In genomic region chr11:117481885-117482284, GRCh38 we compare ENCODE assay signal across 37 cellular contexts.
DNase-seq lines count a peak whose midpoint lies in the region; ATAC-seq, FAIRE-seq and TF ChIP-seq lines count a peak whose summit lies in the region.
"Had no signal": no experiment of that assay in that cellular context is flagged by ENCODE, and none has a peak within 500 bp of the region (broad histone marks: within the 10 kb centered on the region; RNA-seq: fewer than 3 reads in every experiment).

No MANE protein-coding gene starts in this region.

- no peak for FAIRE-seq in H1 (lab: Jason Lieb, UNC)
- FAIRE-seq: A204.1, A549, D721Med had no signal

- no peak overlapping the region for H3K4me3 ChIP-seq in H1 (ENCODE audit: extremely low read depth in 1 of 4, insufficient read depth in 2 of 4, low read depth in 3 of 4, low read length in 4 of 4)
- H3K4me3 ChIP-seq in neuronal stem cell (ENCODE audit: low read length in 2 of 2): peak overlapping the region in 1 of 2 donors; percentile 68
- H3K4me3 ChIP-seq in osteoblast (ENCODE audit: insufficient read depth, low read length): no peak overlapping the region
- no peak overlapping the region for H3K4me3 ChIP-seq in spleen
- H3K4me3 ChIP-seq in heart right ventricle: no peak overlapping the region
- H3K4me3 ChIP-seq: A549; BLaER1; BLaER1 treated with 17β-estradiol and CSF1 and Interleukin-3, amounts not matched to agents 10 nM and 100 nM had no signal

- no peak overlapping the region for H2BK20ac ChIP-seq in H1 (ENCODE audit: low read length)

- TF ChIP-seq RAD21 in H1 (IDR thresholded peaks at IDR 0.05 in 1 of 2, conservative IDR thresholded peaks at IDR 0.05 in 1 of 2; ENCODE audit: low read depth in 2 of 2, low read length in 2 of 2): no peak

- H3K79me1 ChIP-seq in H1 (ENCODE audit: low read depth, low read length): no peaks in the 10 kb centered on the region; the same call in 1 of the 2 replicates
- H3K79me1 ChIP-seq in neuronal stem cell (ENCODE audit: low read depth, low read length): no peaks in the 10 kb centered on the region

- H4K8ac ChIP-seq in H1 (ENCODE audit: extremely low read depth, insufficient read depth, low read length): no peak overlapping the region
- no peak overlapping the region for H4K8ac ChIP-seq in neuronal stem cell (ENCODE audit: low read depth, low read length)

- H3K4me2 ChIP-seq in H1 (ENCODE audit: insufficient read depth in 1 of 2, low read depth in 2 of 2, low read length in 2 of 2) (no peak overlapping the region), neuronal stem cell (ENCODE audit: insufficient read depth, low read length, poor library complexity, severe bottlenecking) (no peak overlapping the region), osteoblast (ENCODE audit: insufficient read depth, low read length) (no peak overlapping the region)
- H3K4me2 ChIP-seq: A549; BLaER1; BLaER1 treated with 17β-estradiol and CSF1 and Interleukin-3, amounts not matched to agents 10 nM and 100 nM had no signal

- peaks cover 5% of the 10 kb centered on the region; the same call in 1 of the 2 replicates for H3K23me2 ChIP-seq in H1 (ENCODE audit: low read depth, low read length)

- H3K79me2 ChIP-seq in H1 (ENCODE audit: control insufficient read depth in 1 of 2, insufficient read depth in 2 of 2, low read length in 2 of 2) (no peaks in the 10 kb centered on the region), osteoblast (ENCODE audit: insufficient read depth, low read length) (no peaks in the 10 kb centered on the region)

- no peak overlapping the region for H3K14ac ChIP-seq in H1 (ENCODE audit: insufficient read length)
- no peak overlapping the region for H3K14ac ChIP-seq in neuronal stem cell (ENCODE audit: low read length)

- POLR2A ChIA-PET in H1 (lab: Charles Lee; ENCODE audit: partially characterized antibody): no interaction called here

- H3K9me3 ChIP-seq in H1 (ENCODE audit: insufficient read depth in 2 of 2, low read depth in 1 of 2, low read length in 1 of 2) (no peaks in the 10 kb centered on the region), neuronal stem cell (replicated peaks in 1 of 2; ENCODE audit: control insufficient read depth in 2 of 2, insufficient read depth in 1 of 2, low read depth in 1 of 2, low read length in 2 of 2) (peaks cover 0 to 2% of the 10 kb centered on the region in 2 donors), osteoblast (ENCODE audit: low read depth, low read length) (no peaks in the 10 kb centered on the region), spleen (no peaks in the 10 kb centered on the region), heart right ventricle (no peaks in the 10 kb centered on the region)
- H3K9me3 ChIP-seq: A549, BE2C, BLaER1, Caco-2 had no signal

- no peaks in the 10 kb centered on the region for H3K27me3 Mint-ChIP-seq in stimulated activated naive CD8-positive, alpha-beta T cell treated with anti-CD3 and anti-CD28 coated beads, Interleukin-15, amount 100 ng/mL, for 72 hours
- H3K27me3 Mint-ChIP-seq: CD4-positive, alpha-beta T cell had no signal

- H4K91ac ChIP-seq in H1 (replicated peaks; ENCODE audit: insufficient read length, low read length) (peak overlapping the region; percentile 47), neuronal stem cell (ENCODE audit: low read depth, low read length, poor library complexity) (no peak overlapping the region)

- H3K4me1 Mint-ChIP-seq in stimulated activated naive CD8-positive, alpha-beta T cell treated with anti-CD3 and anti-CD28 coated beads, Interleukin-15, amount 100 ng/mL, for 72 hours: no peaks in the 10 kb centered on the region
- H3K4me1 Mint-ChIP-seq: B cell; CD4-positive, CD25-positive, alpha-beta regulatory T cell; CD8-positive, alpha-beta memory T cell had no signal

- TF ChIP-seq EP300 in H1 (IDR thresholded peaks at IDR 0.05; ENCODE audit: borderline replicate concordance in 1 of 2, low read depth in 2 of 2, low read length in 2 of 2): no peak

- ATAC-seq in stimulated activated naive CD8-positive, alpha-beta T cell treated with anti-CD3 and anti-CD28 coated beads, Interleukin-15, amount 100 ng/mL, for 72 hours: no peak
- ATAC-seq in heart right ventricle (no peak), GM18861 (IDR thresholded peaks at IDR 0.05; ENCODE audit: unreplicated experiment) (no peak)
- ATAC-seq: A549; CD8-positive, alpha-beta T cell had no signal

- H2BK5ac ChIP-seq in H1 (ENCODE audit: low read depth, low read length) (no peak overlapping the region), neuronal stem cell (ENCODE audit: low read length) (no peak overlapping the region)

- peaks cover 5 to 18% (median 10%) of the 10 kb centered on the region in 4 experiments for H3K4me1 ChIP-seq in H1 (replicated peaks in 1 of 4; ENCODE audit: control insufficient read depth in 3 of 4, insufficient read depth in 4 of 4, low read length in 3 of 4)
- H3K4me1 ChIP-seq in neuronal stem cell (ENCODE audit: control insufficient read depth in 2 of 2, insufficient read depth in 1 of 2, low read depth in 1 of 2, low read length in 2 of 2): peaks cover 11 to 12% of the 10 kb centered on the region in 2 donors
- no peaks in the 10 kb centered on the region for H3K4me1 ChIP-seq in osteoblast (ENCODE audit: insufficient read depth, low read length)
- H3K4me1 ChIP-seq in spleen: no peaks in the 10 kb centered on the region
- H3K4me1 ChIP-seq in heart right ventricle: no peaks in the 10 kb centered on the region
- H3K4me1 ChIP-seq: A549, BLaER1, Caco-2 had no signal

- no peak overlapping the region for H2AFZ ChIP-seq in H1 (ENCODE audit: low read length)
- no peak overlapping the region for H2AFZ ChIP-seq in neuronal stem cell (ENCODE audit: low read length)
- no peak overlapping the region for H2AFZ ChIP-seq in osteoblast (ENCODE audit: low read length)

- 97% methylated on average over 9 of the region's 23 CpGs; no CpG with 5 or more reads in 1 of the 2 experiments for WGBS in H1 (ENCODE audit: extremely low coverage in 1 of 2, insufficient coverage in 1 of 2, insufficient read length in 1 of 2, insufficient replicate concordance in 2 of 2, low coverage in 1 of 2, low lambda C conversion rate in 2 of 2, missing lambda C conversion rate in 1 of 2), 2 experiments
- WGBS in neuronal stem cell (ENCODE audit: extremely low coverage in 2 of 2, insufficient read length in 2 of 2, insufficient replicate concordance in 1 of 2), 2 donors: no CpG with 5 or more reads among the region's 23 CpGs
- 91 to 96% (median 95%) methylated on average over 23 of the region's 23 CpGs for WGBS in spleen, 5 donors
- 95 to 96% methylated on average over 23 of the region's 23 CpGs for WGBS in heart right ventricle, 2 donors

- no peaks in the 10 kb centered on the region for H3K36me3 ChIP-seq in H1 (ENCODE audit: control insufficient read depth in 2 of 4, insufficient read depth in 4 of 4, low read length in 3 of 4)
- H3K36me3 ChIP-seq in neuronal stem cell (replicated peaks in 1 of 2; ENCODE audit: control insufficient read depth in 2 of 2, insufficient read depth in 2 of 2, low read length in 2 of 2): no peaks in the 10 kb centered on the region
- H3K36me3 ChIP-seq in osteoblast (ENCODE audit: insufficient read depth, low read length): no peaks in the 10 kb centered on the region
- H3K36me3 ChIP-seq in spleen: no peaks in the 10 kb centered on the region
- H3K36me3 ChIP-seq in heart right ventricle: peaks cover 0 to 10% (median 0%) of the 10 kb centered on the region in 9 donors
- H3K36me3 ChIP-seq: BE2C; BLaER1; BLaER1 treated with 17β-estradiol and CSF1 and Interleukin-3, amounts not matched to agents 10 nM and 100 nM had no signal

- H3K9ac ChIP-seq in H1 (replicated peaks in 1 of 4; ENCODE audit: extremely low read depth in 1 of 4, low read depth in 3 of 4, low read length in 3 of 4) (no peak overlapping the region), neuronal stem cell (ENCODE audit: low read depth, low read length, poor library complexity) (peak overlapping the region; percentile 53)
- H3K9ac ChIP-seq: BLaER1; BLaER1 treated with 17β-estradiol and CSF1 and Interleukin-3, amounts not matched to agents 10 nM and 100 nM had no signal

- no peak for DNase-seq in H1 (ENCODE audit: low read depth in 1 of 2, low spot score in 2 of 2)
- DNase-seq in neuronal stem cell (ENCODE audit: low spot score): no peak
- DNase-seq in osteoblast (ENCODE audit: insufficient read length, low spot score, missing footprints): peak; percentile 11
- DNase-seq in spleen: peak; percentile 54
- DNase-seq in NCI-H1092 (lab: John Stamatoyannopoulos, UW): no peak
- DNase-seq in stimulated activated naive CD8-positive, alpha-beta T cell treated with anti-CD3 and anti-CD28 coated beads, Interleukin-15, amount 100 ng/mL, for 72 hours: no peak
- DNase-seq in heart right ventricle: no peak
- DNase-seq: 8988T; ACHN; AML-193; BE2C; C1 segment of cervical spinal cord; Caco-2; Calu3; CD4-positive, alpha-beta memory T cell; CD4-positive, alpha-beta T cell; CD4-positive, CD25-positive, alpha-beta regulatory T cell; CD8-positive, alpha-beta memory T cell; CD8-positive, alpha-beta T cell; COR-L47; DMS 273 treated with DMSO at 0.1 percent for 48 hours; DMS153; DMS53; DMS79; DMS79 treated with DMSO at 0.1 percent for 48 hours; DND-41; EL had no signal

- intact Hi-C loops in spleen (cut with DNase I; ENCODE audit: low total_unique reads) (no loop called here), heart right ventricle (cut with DNase I) (no loop called here)

- no peak overlapping the region for H3K4me3 Mint-ChIP-seq in stimulated activated naive CD8-positive, alpha-beta T cell treated with anti-CD3 and anti-CD28 coated beads, Interleukin-15, amount 100 ng/mL, for 72 hours
- H3K4me3 Mint-ChIP-seq: B cell; CD14-positive monocyte; CD4-positive, alpha-beta memory T cell; CD4-positive, alpha-beta T cell; CD4-positive, CD25-positive, alpha-beta regulatory T cell; CD8-positive, alpha-beta memory T cell; CD8-positive, alpha-beta T cell had no signal

- TF ChIP-seq POLR2A in H1 (IDR thresholded peaks at IDR 0.05; ENCODE audit: control extremely low read depth in 1 of 2, low read depth in 2 of 2, low read length in 2 of 2) (no peak), spleen (IDR thresholded peaks at IDR 0.05) (no peak)

- H2BK15ac ChIP-seq in H1 (ENCODE audit: low read length) (peak overlapping the region; percentile 31; the same call in 1 of the 2 replicates), neuronal stem cell (ENCODE audit: low read length) (peak overlapping the region; percentile 30)

- no peak overlapping the region for H3K27ac Mint-ChIP-seq in stimulated activated naive CD8-positive, alpha-beta T cell treated with anti-CD3 and anti-CD28 coated beads, Interleukin-15, amount 100 ng/mL, for 72 hours
- H3K27ac Mint-ChIP-seq: B cell; CD4-positive, alpha-beta memory T cell; CD4-positive, alpha-beta T cell; CD4-positive, CD25-positive, alpha-beta regulatory T cell; CD8-positive, alpha-beta T cell had no signal

- no peak overlapping the region for H2BK12ac ChIP-seq in H1 (ENCODE audit: low read depth, low read length)
- H2BK12ac ChIP-seq in neuronal stem cell (ENCODE audit: low read length): no peak overlapping the region

- H4K20me1 ChIP-seq in H1 (replicated peaks in 1 of 2; ENCODE audit: control insufficient read depth in 1 of 2, insufficient read depth in 2 of 2, low read length in 2 of 2) (no peaks in the 10 kb centered on the region), osteoblast (ENCODE audit: insufficient read depth, low read length) (no peaks in the 10 kb centered on the region)
- H4K20me1 ChIP-seq: BLaER1; BLaER1 treated with 17β-estradiol and CSF1 and Interleukin-3, amounts not matched to agents 10 nM and 100 nM had no signal

- peaks cover 0 to 8% of the 10 kb centered on the region in 2 donors for H3K9me3 Mint-ChIP-seq in stimulated activated naive CD8-positive, alpha-beta T cell treated with anti-CD3 and anti-CD28 coated beads, Interleukin-15, amount 100 ng/mL, for 72 hours
- H3K9me3 Mint-ChIP-seq: CD4-positive, alpha-beta memory T cell; CD4-positive, alpha-beta T cell; CD8-positive, alpha-beta memory T cell; CD8-positive, alpha-beta T cell had no signal

- H2BK120ac ChIP-seq in H1 (replicated peaks; ENCODE audit: low read depth, low read length): no peak overlapping the region
- peak overlapping the region; percentile 56 for H2BK120ac ChIP-seq in neuronal stem cell (ENCODE audit: low read depth, low read length)

- H3K27ac ChIP-seq in H1 (ENCODE audit: low read depth, low read length) (no peak overlapping the region), neuronal stem cell (replicated peaks; ENCODE audit: low read length) (no peak overlapping the region), osteoblast (ENCODE audit: low read depth, low read length) (no peak overlapping the region), spleen (no peak overlapping the region), heart right ventricle (no peak overlapping the region)
- H3K27ac ChIP-seq: 22Rv1; A549; BLaER1; BLaER1 treated with 17β-estradiol and CSF1 and Interleukin-3, amounts not matched to agents 10 nM and 100 nM; C4-2B had no signal

- H3K56ac ChIP-seq in H1 (replicated peaks; ENCODE audit: insufficient read length, low read depth, low read length): no peak overlapping the region

- TF ChIP-seq CTCF in H1 (IDR thresholded peaks at IDR 0.05; ENCODE audit: control extremely low read depth in 1 of 3, insufficient read depth in 1 of 3, low read depth in 1 of 3, low read length in 3 of 3) (no peak), osteoblast (IDR thresholded peaks at IDR 0.05; ENCODE audit: extremely low read depth, low read depth, low read length) (no peak), spleen (IDR thresholded peaks at IDR 0.05 in 8 of 11, conservative IDR thresholded peaks at IDR 0.05 in 3 of 11) (no peak), heart right ventricle (IDR thresholded peaks at IDR 0.05) (no peak)

- H2AK5ac ChIP-seq in H1 (ENCODE audit: low read depth, low read length) (no peak overlapping the region), neuronal stem cell (ENCODE audit: low read depth, low read length) (peak overlapping the region; percentile 64)

- no peak overlapping the region for H4K5ac ChIP-seq in H1 (ENCODE audit: insufficient read length, low read depth, low read length)

- CTCF ChIA-PET in H1 (lab: Charles Lee; ENCODE audit: partially characterized antibody): interaction anchor here (0.6 to 5.3 kb wide), 7 partner anchors 11 to 215 kb away, joined by 3 to 29 read pairs (median 4); no protein-coding TSS in a partner anchor

- no peak overlapping the region for H3K4ac ChIP-seq in H1 (replicated peaks; ENCODE audit: insufficient read length, low read depth, low read length)
- H3K4ac ChIP-seq in neuronal stem cell (ENCODE audit: low read length): no peak overlapping the region

- H3K18ac ChIP-seq in H1 (ENCODE audit: extremely low read depth, low read length): no peak overlapping the region
- peak overlapping the region; percentile 59 for H3K18ac ChIP-seq in neuronal stem cell (ENCODE audit: low read length)

- H3K27me3 ChIP-seq in H1 (replicated peaks in 1 of 4; ENCODE audit: control insufficient read depth in 3 of 4, extremely low read depth in 1 of 4, insufficient read depth in 3 of 4, low read length in 3 of 4) (no peaks in the 10 kb centered on the region), neuronal stem cell (ENCODE audit: control insufficient read depth in 3 of 3, insufficient read depth in 3 of 3, low read depth in 1 of 3, low read length in 3 of 3) (peaks cover 0 to 6% (median 0%) of the 10 kb centered on the region in 3 experiments), osteoblast (ENCODE audit: insufficient read depth, low read length) (no peaks in the 10 kb centered on the region), spleen (replicated peaks in 1 of 7) (peaks cover 0 to 4% (median 0%) of the 10 kb centered on the region in 7 donors), heart right ventricle (peaks cover 0 to 3% (median 0%) of the 10 kb centered on the region in 7 donors)
- H3K27me3 ChIP-seq: BE2C; BLaER1; BLaER1 treated with 17β-estradiol and CSF1 and Interleukin-3, amounts not matched to agents 10 nM and 100 nM had no signal

- H3K23ac ChIP-seq in H1 (ENCODE audit: insufficient read length) (no peak overlapping the region), neuronal stem cell (ENCODE audit: low read depth, low read length, poor library complexity) (peak overlapping the region; percentile 76)

Comparison
In these comparisons a context has a peak if more than half of its experiments do, and no peak if none do; other contexts are left out.
1. DNase-seq: peak in osteoblast (single experiment) and spleen (single experiment); none in H1 (0 of 2), neuronal stem cell (single experiment), NCI-H1092 (single experiment), stimulated activated naive CD8-positive, alpha-beta T cell treated with anti-CD3 and anti-CD28 coated beads, Interleukin-15, amount 100 ng/mL, for 72 hours (0 of 2) and heart right ventricle (0 of 2).